Comparison of ENCODE assay signal across 17 cellular contexts in genomic region chr15:47742334-47742733, GRCh38. TPM values are rescaled to one million over a fixed set of nuclear protein-coding genes. Genes with fewer than 3 reads are reported as not detected.
"Had no signal": no experiment of that assay in that cellular context is flagged by ENCODE, and none has a peak within 500 bp of the region (broad histone marks: within the 10 kb centered on the region; RNA-seq: fewer than 3 reads in every experiment).

No MANE protein-coding gene starts in this region.

- H3K9me3 ChIP-seq: gastroesophageal sphincter, lower lobe of right lung, neutrophil, thyroid gland had no signal

- H3K9me3 Mint-ChIP-seq: activated B cell treated with CpG ODN at 0.5 μM for 24 hours; activated CD8-positive, alpha-beta T cell treated with anti-CD3 and anti-CD28 coated beads for 36 hours; dendritic cell treated with granulocyte-macrophage colony-stimulating factor and Interleukin-4, amounts not matched to agents 40 ng/mL and 50 ng/mL, for 4 days had no signal

- ATAC-seq: activated CD8-positive, alpha-beta T cell treated with anti-CD3 and anti-CD28 coated beads for 36 hours; gastroesophageal sphincter; lower lobe of right lung; stimulated activated naive B cell treated with anti-CD40 and anti-IgM and Interleukin-4, amounts not matched to agents 10 μg/mL and 1 μg/mL and 100 μg/mL, for 72 hours had no signal

- H3K36me3 Mint-ChIP-seq: activated naive CD8-positive, alpha-beta T cell treated with anti-CD3 and anti-CD28 coated beads for 36 hours; naive B cell; stimulated activated naive B cell treated with anti-CD40 and anti-IgM and Interleukin-4, amounts not matched to agents 10 μg/mL and 1 μg/mL and 100 μg/mL, for 72 hours had no signal

- H3K36me3 ChIP-seq: brain microvascular endothelial cell, lower lobe of right lung, neutrophil, thyroid gland had no signal

- H3K27me3 Mint-ChIP-seq: activated naive CD8-positive, alpha-beta T cell treated with anti-CD3 and anti-CD28 coated beads for 36 hours; dendritic cell treated with granulocyte-macrophage colony-stimulating factor and Interleukin-4, amounts not matched to agents 40 ng/mL and 50 ng/mL, for 4 days had no signal

- H3K4me1 ChIP-seq: lower lobe of right lung, parathyroid adenoma had no signal

- H3K4me3 Mint-ChIP-seq: activated B cell treated with CpG ODN at 0.5 μM for 24 hours; activated CD8-positive, alpha-beta T cell treated with anti-CD3 and anti-CD28 coated beads for 36 hours; activated naive CD8-positive, alpha-beta T cell treated with anti-CD3 and anti-CD28 coated beads for 36 hours; dendritic cell treated with granulocyte-macrophage colony-stimulating factor and Interleukin-4, amounts not matched to agents 40 ng/mL and 50 ng/mL, for 4 days; naive B cell; stimulated activated naive B cell treated with anti-CD40 and anti-IgM and Interleukin-4, amounts not matched to agents 10 μg/mL and 1 μg/mL and 100 μg/mL, for 72 hours had no signal

- H3K4me1 Mint-ChIP-seq: activated B cell treated with CpG ODN at 0.5 μM for 24 hours; activated naive CD8-positive, alpha-beta T cell treated with anti-CD3 and anti-CD28 coated beads for 36 hours had no signal

- H3K27me3 ChIP-seq: brain microvascular endothelial cell, gastroesophageal sphincter, neutrophil, thyroid gland had no signal

- H3K9ac ChIP-seq: parathyroid adenoma had no signal

- H3K4me3 ChIP-seq: gastroesophageal sphincter, lower lobe of right lung, thyroid gland had no signal

- H3K27ac Mint-ChIP-seq: activated B cell treated with CpG ODN at 0.5 μM for 24 hours; activated CD8-positive, alpha-beta T cell treated with anti-CD3 and anti-CD28 coated beads for 36 hours; activated naive CD8-positive, alpha-beta T cell treated with anti-CD3 and anti-CD28 coated beads for 36 hours; dendritic cell treated with granulocyte-macrophage colony-stimulating factor and Interleukin-4, amounts not matched to agents 40 ng/mL and 50 ng/mL, for 4 days; naive B cell; stimulated activated naive B cell treated with anti-CD40 and anti-IgM and Interleukin-4, amounts not matched to agents 10 μg/mL and 1 μg/mL and 100 μg/mL, for 72 hours had no signal

- DNase-seq: activated B cell treated with CpG ODN at 0.5 μM for 24 hours; activated CD4-positive, alpha-beta T cell treated with anti-CD3 and anti-CD28 coated beads for 48 hours; activated CD8-positive, alpha-beta memory T cell treated with anti-CD3 and anti-CD28 coated beads, Interleukin-2, amount 50 U/mL, for 4 hours; activated CD8-positive, alpha-beta T cell treated with anti-CD3 and anti-CD28 coated beads for 36 hours; activated naive CD8-positive, alpha-beta T cell treated with anti-CD3 and anti-CD28 coated beads for 36 hours; brain microvascular endothelial cell; lower lobe of right lung; naive B cell; stimulated activated CD4-positive, alpha-beta T cell treated with anti-CD3 and anti-CD28 coated beads, Interleukin-2, amount 100 ng/mL, for 48 hours; stimulated activated naive B cell treated with anti-CD40 and anti-IgM and Interleukin-4, amounts not matched to agents 10 μg/mL and 1 μg/mL and 100 μg/mL, for 72 hours; SW 1271; thyroid gland had no signal

- H3K27ac ChIP-seq: brain microvascular endothelial cell, gastroesophageal sphincter, lower lobe of right lung, neutrophil, parathyroid adenoma, thyroid gland had no signal

RNA-seq across cellular contexts. Expression of gene SEMA6D, which starts 25.0 kb away (rescaled TPM):
- total RNA-seq: activated B cell treated with CpG ODN at 0.5 μM for 24 hours; activated CD8-positive, alpha-beta T cell treated with anti-CD3 and anti-CD28 coated beads for 36 hours; activated naive CD8-positive, alpha-beta T cell treated with anti-CD3 and anti-CD28 coated beads for 36 hours; T-helper 2 cell treated with Interferon-gamma antibody and Interleukin-4, amounts not matched to agents 100 ng/mL and 5 ng/mL, for 36 hours had no signal
